Comparison of ENCODE assay signal across 8 cellular contexts in the genomic region with DNA sequence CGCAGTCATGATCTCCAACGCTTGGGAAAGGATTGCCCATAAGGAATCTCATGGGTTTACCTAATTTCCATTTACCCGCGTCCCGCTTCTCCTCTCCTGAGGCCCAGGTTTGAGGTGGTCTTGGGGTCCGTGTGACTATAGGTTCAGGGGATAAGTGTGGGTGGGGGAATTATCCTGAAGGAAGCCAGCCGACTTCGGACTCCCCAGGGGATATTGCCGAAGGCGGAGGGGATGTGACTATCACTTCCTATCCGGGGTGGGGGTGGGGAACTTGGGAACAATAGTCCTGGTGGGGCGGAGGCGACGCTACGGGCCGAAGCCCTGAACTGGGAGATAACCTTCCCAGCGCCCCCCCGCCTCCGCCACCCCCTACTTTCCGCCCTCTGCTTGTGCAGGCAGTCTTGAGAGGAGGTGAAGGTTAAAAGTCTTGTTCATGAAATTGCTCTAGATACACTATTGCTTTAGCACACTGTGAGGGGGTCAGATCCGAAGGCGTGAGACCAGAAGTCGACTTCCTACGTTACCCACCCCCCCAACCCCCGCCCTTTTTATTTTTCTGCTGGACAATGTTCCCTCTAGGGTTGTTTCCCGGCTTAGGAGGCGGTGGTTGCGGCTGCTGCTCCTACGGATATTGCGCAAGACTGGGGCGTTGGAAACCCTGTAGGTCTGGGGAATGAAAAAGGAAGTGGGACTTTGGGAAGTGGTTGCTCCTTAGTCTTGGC. TPM values are rescaled to one million over a fixed set of nuclear protein-coding genes. Genes with fewer than 3 reads are reported as not detected.
A peak's percentile ranks its signal among the peaks of the same experiment; 100 is the strongest.
DNase-seq lines count a peak whose midpoint lies in the region; ATAC-seq and TF ChIP-seq lines count a peak whose summit lies in the region.

No MANE protein-coding gene starts in this region.

- H3K4me3 ChIP-seq in AG10803 (ENCODE audit: low read length) (peak overlapping the region; percentile 100), vagina (peak overlapping the region; percentile 72 to 79)

- POLR2A ChIA-PET in activated CD8-positive, alpha-beta T cell treated with anti-CD3 and anti-CD28 coated beads, Interleukin-2, amount 10 ng/mL, durations not matched to agents 7 days and 5 days (lab: Charles Lee), result interaction anchor here (0.7 kb wide), 2 partner anchors 13 to 56 kb away, joined by 3 read pairs; no protein-coding TSS in a partner anchor

- intact Hi-C loops in vagina (cut with DNase I), result loop anchor here (10.0 kb wide), 1 partner anchor 124 kb away; a partner anchor contains a TSS

- H3K36me3 Mint-ChIP-seq in activated CD8-positive, alpha-beta T cell treated with anti-CD3 and anti-CD28 coated beads, Interleukin-2, amount 10 ng/mL, durations not matched to agents 7 days and 5 days (ENCODE audit: low read depth), result no peaks in the 10 kb centered on the region
- H3K36me3 Mint-ChIP-seq in naive B cell, result no peaks in the 10 kb centered on the region

- H3K27ac Mint-ChIP-seq in activated CD8-positive, alpha-beta T cell treated with anti-CD3 and anti-CD28 coated beads, Interleukin-2, amount 10 ng/mL, durations not matched to agents 7 days and 5 days, result peak overlapping the region; percentile 67
- peak overlapping the region in 5 of 6 donors; percentile 78 to 95 (median 86) for H3K27ac Mint-ChIP-seq in naive B cell

- no peaks in the 10 kb centered on the region for H3K9me3 Mint-ChIP-seq in activated CD8-positive, alpha-beta T cell treated with anti-CD3 and anti-CD28 coated beads, Interleukin-2, amount 10 ng/mL, durations not matched to agents 7 days and 5 days (ENCODE audit: insufficient read depth)
- no peaks in the 10 kb centered on the region for H3K9me3 Mint-ChIP-seq in naive B cell

- DNase-seq in AG10803 (ENCODE audit: low read depth) (peak; percentile 92), GM13977 (ENCODE audit: low spot score) (peak; percentile 50), NCI-H2196 treated with DMSO at 0.1 percent for 48 hours (lab: John Stamatoyannopoulos, UW; ENCODE audit: unreplicated experiment) (peak; percentile 79), fibroblast of the conjunctiva (ENCODE audit: low read depth) (peak; percentile 82), naive B cell (no peak), vagina (ENCODE audit: extremely low spot score in 2 of 2) (peak in 1 of 2 donors; percentile 96)
- no peak for DNase-seq in activated CD8-positive, alpha-beta T cell treated with anti-CD3 and anti-CD28 coated beads, Interleukin-2, amount 10 ng/mL, durations not matched to agents 7 days and 5 days

- no peak for ATAC-seq in activated CD8-positive, alpha-beta T cell treated with anti-CD3 and anti-CD28 coated beads, Interleukin-2, amount 10 ng/mL, durations not matched to agents 7 days and 5 days
- ATAC-seq in naive B cell (ENCODE audit: low read depth in 2 of 2) (no peak), GM18861 (IDR thresholded peaks at IDR 0.05; ENCODE audit: unreplicated experiment) (no peak)

- no peak for TF ChIP-seq POLR2A in vagina (IDR thresholded peaks at IDR 0.05)

- no peaks in the 10 kb centered on the region for H3K27me3 ChIP-seq in vagina

- peak overlapping the region; percentile 80 for H3K4me3 Mint-ChIP-seq in activated CD8-positive, alpha-beta T cell treated with anti-CD3 and anti-CD28 coated beads, Interleukin-2, amount 10 ng/mL, durations not matched to agents 7 days and 5 days
- H3K4me3 Mint-ChIP-seq in naive B cell, result peak overlapping the region; percentile 90 to 99 (median 94)

- CTCF ChIA-PET in activated CD8-positive, alpha-beta T cell treated with anti-CD3 and anti-CD28 coated beads, Interleukin-2, amount 10 ng/mL, durations not matched to agents 7 days and 5 days (lab: Charles Lee), result no interaction called here

- TF ChIP-seq CTCF in AG10803 (conservative IDR thresholded peaks at IDR 0.05; ENCODE audit: low read length) (no peak), GM13977 (IDR thresholded peaks at IDR 0.05; ENCODE audit: extremely low read depth, insufficient read depth, missing control alignments) (no peak), vagina (IDR thresholded peaks at IDR 0.05) (no peak)

- H3K36me3 ChIP-seq in vagina, result no peaks in the 10 kb centered on the region

- in situ Hi-C loops in GM13977 (cut with MboI; ENCODE audit: low pct_unique_long_range_greater_than_20kb, low sequenced_read_pairs, unreplicated experiment), result no loop called here

- no peaks in the 10 kb centered on the region for H3K9me3 ChIP-seq in vagina

- H3K27me3 Mint-ChIP-seq in activated CD8-positive, alpha-beta T cell treated with anti-CD3 and anti-CD28 coated beads, Interleukin-2, amount 10 ng/mL, durations not matched to agents 7 days and 5 days (ENCODE audit: low read depth), result peaks cover 11% of the 10 kb centered on the region
- no peaks in the 10 kb centered on the region for H3K27me3 Mint-ChIP-seq in naive B cell

- H3K4me1 ChIP-seq in vagina, result peaks cover 49% of the 10 kb centered on the region

- H3K4me1 Mint-ChIP-seq in activated CD8-positive, alpha-beta T cell treated with anti-CD3 and anti-CD28 coated beads, Interleukin-2, amount 10 ng/mL, durations not matched to agents 7 days and 5 days (ENCODE audit: low read depth), result peaks cover 16% of the 10 kb centered on the region
- H3K4me1 Mint-ChIP-seq in naive B cell, result peaks cover 24 to 40% (median 32%) of the 10 kb centered on the region in 3 donors

- peak overlapping the region; percentile 89 for H3K27ac ChIP-seq in vagina

RNA-seq across cellular contexts. Expression of a gene that starts 1.3 kb away (rescaled TPM):
- total RNA-seq in activated CD8-positive, alpha-beta T cell treated with anti-CD3 and anti-CD28 coated beads, Interleukin-2, amount 10 ng/mL, durations not matched to agents 7 days and 5 days, result 10 to 100 TPM; 12.5 to 16.2 TPM
- polyA plus RNA-seq in naive B cell (ENCODE audit: low read depth in 6 of 6), result 1 to 10 TPM; 1.2 to 5.6 (median 3.0) TPM
- total RNA-seq in vagina, result 106 TPM

Comparison
In these comparisons a context has a peak if more than half of its experiments do, and no peak if none do; other contexts are left out.
1. DNase-seq: peak in AG10803 (single experiment), GM13977 (single experiment), NCI-H2196 treated with DMSO at 0.1 percent for 48 hours (single experiment) and fibroblast of the conjunctiva (single experiment); none in activated CD8-positive, alpha-beta T cell treated with anti-CD3 and anti-CD28 coated beads, Interleukin-2, amount 10 ng/mL, durations not matched to agents 7 days and 5 days (single experiment) and naive B cell (single experiment).